27 cellular contexts compared by ENCODE assay signal in genomic region chr9:14339746-14340145, GRCh38.
"Had no signal": no experiment of that assay in that cellular context is flagged by ENCODE, and none has a peak within 500 bp of the region (broad histone marks: within the 10 kb centered on the region; RNA-seq: fewer than 3 reads in every experiment).

No MANE protein-coding gene starts in this region.

- H3K4me3 ChIP-seq: pancreas, prostate gland, right atrium auricular region, right lobe of liver, sigmoid colon, stomach, thoracic aorta, thyroid gland, tibial nerve, upper lobe of left lung, vagina had no signal

- H3K27ac ChIP-seq: neutrophil, pancreas, prostate gland, right atrium auricular region, right lobe of liver, stomach, thyroid gland, tibial nerve, upper lobe of left lung had no signal

- ATAC-seq: natural killer cell; pancreas; right lobe of liver; stimulated activated effector memory CD8-positive, alpha-beta T cell treated with anti-CD3 and anti-CD28 coated beads, Interleukin-12 subunit alpha, Interleukin-12 subunit beta, amount 100 ng/mL, for 72 hours; stimulated activated naive B cell treated with anti-CD40 and anti-IgM and Interleukin-4, amounts not matched to agents 10 μg/mL and 1 μg/mL and 100 μg/mL, for 72 hours had no signal

- H3K36me3 ChIP-seq: neutrophil, pancreas, prostate gland, right atrium auricular region, right lobe of liver, sigmoid colon, stomach, thoracic aorta, thyroid gland, tibial nerve, upper lobe of left lung, vagina had no signal

- H3K9me3 Mint-ChIP-seq: nephron progenitor cell; neural crest cell; stimulated activated effector memory CD8-positive, alpha-beta T cell treated with anti-CD3 and anti-CD28 coated beads, Interleukin-12 subunit alpha, Interleukin-12 subunit beta, amount 100 ng/mL, for 72 hours; stimulated activated naive B cell treated with anti-CD40 and anti-IgM and Interleukin-4, amounts not matched to agents 10 μg/mL and 1 μg/mL and 100 μg/mL, for 72 hours; stimulated activated naive CD8-positive, alpha-beta T cell treated with anti-CD3 and anti-CD28 coated beads, Interleukin-15, Interleukin-2, amounts not matched to agents 100 ng/mL and 50 ng/mL, for 24 hours had no signal

- DNase-seq: natural killer cell; nephron progenitor cell; nucleus accumbens; pancreas; retina; right lobe of liver; sigmoid colon; small intestine; stimulated activated CD4-positive, alpha-beta T cell treated with anti-CD3 and anti-CD28 coated beads, Interleukin-15, amount 100 ng/mL, for 24 hours; stimulated activated CD4-positive, alpha-beta T cell treated with anti-CD3 and anti-CD28 coated beads, Interleukin-2, amount 100 ng/mL, for 24 hours; stimulated activated CD4-positive, alpha-beta T cell treated with anti-CD3 and anti-CD28 coated beads, Interleukin-2, amount 100 ng/mL, for 48 hours; stimulated activated CD4-positive, alpha-beta T cell treated with anti-CD3 and anti-CD28 coated beads, Interleukin-4, amount 100 ng/mL, for 24 hours; stimulated activated naive B cell treated with anti-CD40 and anti-IgM and Interleukin-4, amounts not matched to agents 10 μg/mL and 1 μg/mL and 100 μg/mL, for 72 hours; stimulated activated naive CD4-positive, alpha-beta T cell treated with Interleukin-2 at 50 U/mL for 16 hours; stomach; thyroid gland; trophoblast cell; upper lobe of left lung had no signal

- H3K27me3 ChIP-seq: pancreas, right atrium auricular region, thyroid gland, upper lobe of left lung, vagina had no signal

- H3K4me3 Mint-ChIP-seq: natural killer cell; nephron progenitor cell; neural crest cell; stimulated activated effector memory CD8-positive, alpha-beta T cell treated with anti-CD3 and anti-CD28 coated beads, Interleukin-12 subunit alpha, Interleukin-12 subunit beta, amount 100 ng/mL, for 72 hours; stimulated activated naive B cell treated with anti-CD40 and anti-IgM and Interleukin-4, amounts not matched to agents 10 μg/mL and 1 μg/mL and 100 μg/mL, for 72 hours; stimulated activated naive CD8-positive, alpha-beta T cell treated with anti-CD3 and anti-CD28 coated beads, Interleukin-15, Interleukin-2, amounts not matched to agents 100 ng/mL and 50 ng/mL, for 24 hours had no signal

- H3K27ac Mint-ChIP-seq: natural killer cell; nephron progenitor cell; stimulated activated effector memory CD8-positive, alpha-beta T cell treated with anti-CD3 and anti-CD28 coated beads, Interleukin-12 subunit alpha, Interleukin-12 subunit beta, amount 100 ng/mL, for 72 hours; stimulated activated naive B cell treated with anti-CD40 and anti-IgM and Interleukin-4, amounts not matched to agents 10 μg/mL and 1 μg/mL and 100 μg/mL, for 72 hours; stimulated activated naive CD8-positive, alpha-beta T cell treated with anti-CD3 and anti-CD28 coated beads, Interleukin-15, Interleukin-2, amounts not matched to agents 100 ng/mL and 50 ng/mL, for 24 hours had no signal

- H3K4me1 ChIP-seq: pancreas, prostate gland had no signal

- H3K9me3 ChIP-seq: neutrophil, pancreas, prostate gland, right atrium auricular region, right lobe of liver, sigmoid colon, stomach, thoracic aorta, thyroid gland, tibial nerve, upper lobe of left lung, vagina had no signal

- H3K4me1 Mint-ChIP-seq: natural killer cell; nephron progenitor cell; neural crest cell; stimulated activated effector memory CD8-positive, alpha-beta T cell treated with anti-CD3 and anti-CD28 coated beads, Interleukin-12 subunit alpha, Interleukin-12 subunit beta, amount 100 ng/mL, for 72 hours; stimulated activated naive B cell treated with anti-CD40 and anti-IgM and Interleukin-4, amounts not matched to agents 10 μg/mL and 1 μg/mL and 100 μg/mL, for 72 hours had no signal

- H3K36me3 Mint-ChIP-seq: stimulated activated effector memory CD8-positive, alpha-beta T cell treated with anti-CD3 and anti-CD28 coated beads, Interleukin-12 subunit alpha, Interleukin-12 subunit beta, amount 100 ng/mL, for 72 hours; stimulated activated naive B cell treated with anti-CD40 and anti-IgM and Interleukin-4, amounts not matched to agents 10 μg/mL and 1 μg/mL and 100 μg/mL, for 72 hours had no signal
